24 cellular contexts compared by ENCODE assay signal in the genomic region with DNA sequence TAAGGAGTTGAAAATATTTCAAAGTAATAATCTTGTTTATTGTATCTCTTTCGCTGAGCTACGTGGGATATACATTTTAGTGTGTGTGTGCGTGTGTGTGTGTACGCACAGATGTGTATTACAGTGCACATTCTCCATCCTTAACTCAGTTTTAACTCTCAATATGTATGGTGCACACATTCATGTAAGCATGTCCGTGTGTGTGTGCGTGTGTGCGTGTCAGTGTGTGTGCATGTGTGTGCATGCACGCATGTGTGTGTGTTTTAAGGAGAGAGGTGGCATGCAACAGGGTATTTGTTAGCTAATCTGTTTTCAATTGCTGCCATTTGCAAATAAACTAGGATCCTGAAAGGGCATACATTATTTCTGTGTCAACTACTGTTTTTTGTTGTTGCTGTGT.
"Had no signal": no experiment of that assay in that cellular context is flagged by ENCODE, and none has a peak within 500 bp of the region (broad histone marks: within the 10 kb centered on the region; RNA-seq: fewer than 3 reads in every experiment).

No MANE protein-coding gene starts in this region.

- DNase-seq: stimulated activated CD4-positive, alpha-beta T cell treated with anti-CD3 and anti-CD28 coated beads, Interleukin-2, amount 100 ng/mL, for 48 hours; stimulated activated CD4-positive, alpha-beta T cell treated with anti-CD3 and anti-CD28 coated beads, Interleukin-4, amount 100 ng/mL, for 1 hour; stimulated activated CD4-positive, alpha-beta T cell treated with anti-CD3 and anti-CD28 coated beads, Interleukin-4, amount 100 ng/mL, for 24 hours; stimulated activated CD4-positive, alpha-beta T cell treated with anti-CD3 and anti-CD28 coated beads, Interleukin-4, amount 100 ng/mL, for 4 hours; stimulated activated CD8-positive, alpha-beta memory T cell treated with anti-CD3 and anti-CD28 coated beads, Interleukin-4, amount 100 ng/mL, for 48 hours; stimulated activated naive B cell treated with anti-CD40 and anti-IgM and Interleukin-4, amounts not matched to agents 10 μg/mL and 1 μg/mL and 100 μg/mL, for 72 hours; stimulated activated naive CD4-positive, alpha-beta T cell; stimulated activated naive CD4-positive, alpha-beta T cell treated with Interleukin-2 at 50 U/mL for 16 hours; stimulated activated naive CD8-positive, alpha-beta T cell treated with anti-CD3 and anti-CD28 coated beads, Interleukin-15, amount 100 ng/mL, for 72 hours; stimulated activated naive CD8-positive, alpha-beta T cell treated with anti-CD3 and anti-CD28 coated beads, Interleukin-15, Interleukin-2, amounts not matched to agents 100 U/mL and 50 U/mL, for 24 hours; stomach; substantia nigra; testis; thyroid gland; tibial artery; transverse colon; trophoblast cell; upper lobe of left lung; upper lobe of right lung; uterus had no signal

- H3K27ac ChIP-seq: stomach, suprapubic skin, testis, thoracic aorta, thyroid gland, tibial artery, tibial nerve, transverse colon, upper lobe of left lung, upper lobe of right lung, uterus, vagina had no signal

- H3K9me3 ChIP-seq: stomach, suprapubic skin, testis, thoracic aorta, thyroid gland, tibial artery, tibial nerve, transverse colon, upper lobe of left lung, upper lobe of right lung, uterus, vagina had no signal

- H3K36me3 ChIP-seq: stomach, suprapubic skin, thoracic aorta, thyroid gland, tibial artery, tibial nerve, transverse colon, upper lobe of left lung, upper lobe of right lung, uterus, vagina had no signal

- H3K4me1 ChIP-seq: stomach, suprapubic skin, testis, thyroid gland, tibial artery, tibial nerve, transverse colon, upper lobe of left lung, upper lobe of right lung, uterus, vagina had no signal

- H3K4me3 ChIP-seq: stomach, suprapubic skin, testis, thoracic aorta, thyroid gland, tibial artery, tibial nerve, transverse colon, upper lobe of left lung, upper lobe of right lung, uterus, vagina had no signal

- H3K27me3 ChIP-seq: stomach, suprapubic skin, testis, thyroid gland, tibial artery, tibial nerve, transverse colon, upper lobe of left lung, upper lobe of right lung, uterus, vagina had no signal
